In genomic region chr9:78044886-78045285, GRCh38 we compare ENCODE assay signal across 18 cellular contexts.
"Had no signal": no experiment of that assay in that cellular context is flagged by ENCODE, and none has a peak within 500 bp of the region (broad histone marks: within the 10 kb centered on the region; RNA-seq: fewer than 3 reads in every experiment).

No MANE protein-coding gene starts in this region.

- H3K9me3 ChIP-seq: MG63, SJSA1 had no signal

- H3K27ac ChIP-seq: HL-60, SJSA1, SK-N-MC had no signal

- H3K4me1 ChIP-seq: SJSA1 had no signal

- H3K4me3 ChIP-seq: MG63, SJSA1, SK-N-MC had no signal

- DNase-seq: Karpas-422, KG1, MG63, NCI-H1105 treated with DMSO at 0.1 percent for 48 hours, NCI-H1417 treated with DMSO at 0.1 percent for 48 hours, NCI-H1694 treated with DMSO at 0.1 percent for 48 hours, NCI-H1930, NCI-H2107, NCI-H2227 treated with DMSO at 0.1 percent for 48 hours, NCI-H524 treated with DMSO at 0.1 percent for 48 hours, Right ventricle myocardium superior, RPMI8226, SIG-M5 had no signal

- FAIRE-seq: HTR-8/SVneo, RCC 7860 had no signal
